Comparison of ENCODE assay signal across 1 cellular context in the genomic region with DNA sequence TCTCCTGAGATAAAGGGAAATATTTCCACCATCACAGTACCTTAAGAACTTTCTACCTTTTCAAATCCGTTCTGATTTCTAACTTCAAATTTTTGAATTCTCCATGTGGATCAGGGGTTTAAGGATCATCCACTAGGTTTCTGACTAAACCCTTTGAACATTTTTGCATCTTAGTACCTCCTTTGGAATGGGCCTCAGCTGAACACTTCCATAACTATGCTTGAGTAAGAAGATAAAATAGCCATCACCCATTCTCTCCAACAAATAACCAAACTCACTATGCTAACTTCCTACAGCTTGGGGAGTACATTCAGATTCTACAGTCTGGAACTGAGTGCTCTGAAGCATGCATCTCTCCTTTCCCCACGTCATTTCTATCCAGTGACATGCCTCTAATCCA.
TF ChIP-seq lines count a peak whose summit lies in the region.

No MANE protein-coding gene starts in this region.

TF ChIP-seq in SK-N-SH treated with all-trans-retinoic acid at 6 μM for 48 hours, 23 proteins besides CTCF, POLR2A, EP300 and RAD21 (continued from another document):
- TF ChIP-seq, protein P1, sequence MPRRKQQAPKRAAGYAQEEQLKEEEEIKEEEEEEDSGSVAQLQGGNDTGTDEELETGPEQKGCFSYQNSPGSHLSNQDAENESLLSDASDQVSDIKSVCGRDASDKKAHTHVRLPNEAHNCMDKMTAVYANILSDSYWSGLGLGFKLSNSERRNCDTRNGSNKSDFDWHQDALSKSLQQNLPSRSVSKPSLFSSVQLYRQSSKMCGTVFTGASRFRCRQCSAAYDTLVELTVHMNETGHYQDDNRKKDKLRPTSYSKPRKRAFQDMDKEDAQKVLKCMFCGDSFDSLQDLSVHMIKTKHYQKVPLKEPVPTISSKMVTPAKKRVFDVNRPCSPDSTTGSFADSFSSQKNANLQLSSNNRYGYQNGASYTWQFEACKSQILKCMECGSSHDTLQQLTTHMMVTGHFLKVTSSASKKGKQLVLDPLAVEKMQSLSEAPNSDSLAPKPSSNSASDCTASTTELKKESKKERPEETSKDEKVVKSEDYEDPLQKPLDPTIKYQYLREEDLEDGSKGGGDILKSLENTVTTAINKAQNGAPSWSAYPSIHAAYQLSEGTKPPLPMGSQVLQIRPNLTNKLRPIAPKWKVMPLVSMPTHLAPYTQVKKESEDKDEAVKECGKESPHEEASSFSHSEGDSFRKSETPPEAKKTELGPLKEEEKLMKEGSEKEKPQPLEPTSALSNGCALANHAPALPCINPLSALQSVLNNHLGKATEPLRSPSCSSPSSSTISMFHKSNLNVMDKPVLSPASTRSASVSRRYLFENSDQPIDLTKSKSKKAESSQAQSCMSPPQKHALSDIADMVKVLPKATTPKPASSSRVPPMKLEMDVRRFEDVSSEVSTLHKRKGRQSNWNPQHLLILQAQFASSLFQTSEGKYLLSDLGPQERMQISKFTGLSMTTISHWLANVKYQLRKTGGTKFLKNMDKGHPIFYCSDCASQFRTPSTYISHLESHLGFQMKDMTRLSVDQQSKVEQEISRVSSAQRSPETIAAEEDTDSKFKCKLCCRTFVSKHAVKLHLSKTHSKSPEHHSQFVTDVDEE (CRISPR knock-in tag; IDR thresholded peaks at IDR 0.05) = no peak
- TF ChIP-seq TCF4 (CRISPR knock-in tag; IDR thresholded peaks at IDR 0.05; ENCODE audit: borderline replicate concordance) (no peak), ZNF8 (CRISPR knock-in tag; IDR thresholded peaks at IDR 0.05) (no peak), ESRRG (CRISPR knock-in tag; IDR thresholded peaks at IDR 0.05) (no peak), TOX (CRISPR knock-in tag; IDR thresholded peaks at IDR 0.05; ENCODE audit: borderline replicate concordance) (no peak), ZFP3 (CRISPR knock-in tag; IDR thresholded peaks at IDR 0.05) (no peak), ZNF70 (CRISPR knock-in tag; IDR thresholded peaks at IDR 0.05) (no peak), CSDC2 (CRISPR knock-in tag; IDR thresholded peaks at IDR 0.05) (no peak), OSR1 (CRISPR knock-in tag; IDR thresholded peaks at IDR 0.05) (no peak), ZC3H10 (CRISPR knock-in tag; IDR thresholded peaks at IDR 0.05) (no peak), ISL1 (CRISPR knock-in tag; IDR thresholded peaks at IDR 0.05) (no peak), ZFP30 (CRISPR knock-in tag; IDR thresholded peaks at IDR 0.05) (no peak)
- TF ChIP-seq, protein P2, sequence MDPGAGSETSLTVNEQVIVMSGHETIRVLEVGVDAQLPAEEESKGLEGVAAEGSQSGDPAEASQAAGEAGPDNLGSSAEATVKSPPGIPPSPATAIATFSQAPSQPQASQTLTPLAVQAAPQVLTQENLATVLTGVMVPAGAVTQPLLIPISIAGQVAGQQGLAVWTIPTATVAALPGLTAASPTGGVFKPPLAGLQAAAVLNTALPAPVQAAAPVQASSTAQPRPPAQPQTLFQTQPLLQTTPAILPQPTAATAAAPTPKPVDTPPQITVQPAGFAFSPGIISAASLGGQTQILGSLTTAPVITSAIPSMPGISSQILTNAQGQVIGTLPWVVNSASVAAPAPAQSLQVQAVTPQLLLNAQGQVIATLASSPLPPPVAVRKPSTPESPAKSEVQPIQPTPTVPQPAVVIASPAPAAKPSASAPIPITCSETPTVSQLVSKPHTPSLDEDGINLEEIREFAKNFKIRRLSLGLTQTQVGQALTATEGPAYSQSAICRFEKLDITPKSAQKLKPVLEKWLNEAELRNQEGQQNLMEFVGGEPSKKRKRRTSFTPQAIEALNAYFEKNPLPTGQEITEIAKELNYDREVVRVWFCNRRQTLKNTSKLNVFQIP (CRISPR knock-in tag; IDR thresholded peaks at IDR 0.05; ENCODE audit: borderline replicate concordance, low read depth) = no peak
- TF ChIP-seq, protein P3, sequence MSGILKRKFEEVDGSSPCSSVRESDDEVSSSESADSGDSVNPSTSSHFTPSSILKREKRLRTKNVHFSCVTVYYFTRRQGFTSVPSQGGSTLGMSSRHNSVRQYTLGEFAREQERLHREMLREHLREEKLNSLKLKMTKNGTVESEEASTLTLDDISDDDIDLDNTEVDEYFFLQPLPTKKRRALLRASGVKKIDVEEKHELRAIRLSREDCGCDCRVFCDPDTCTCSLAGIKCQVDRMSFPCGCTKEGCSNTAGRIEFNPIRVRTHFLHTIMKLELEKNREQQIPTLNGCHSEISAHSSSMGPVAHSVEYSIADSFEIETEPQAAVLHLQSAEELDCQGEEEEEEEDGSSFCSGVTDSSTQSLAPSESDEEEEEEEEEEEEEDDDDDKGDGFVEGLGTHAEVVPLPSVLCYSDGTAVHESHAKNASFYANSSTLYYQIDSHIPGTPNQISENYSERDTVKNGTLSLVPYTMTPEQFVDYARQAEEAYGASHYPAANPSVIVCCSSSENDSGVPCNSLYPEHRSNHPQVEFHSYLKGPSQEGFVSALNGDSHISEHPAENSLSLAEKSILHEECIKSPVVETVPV (CRISPR knock-in tag; IDR thresholded peaks at IDR 0.05) = no peak
- TF ChIP-seq, protein P4, sequence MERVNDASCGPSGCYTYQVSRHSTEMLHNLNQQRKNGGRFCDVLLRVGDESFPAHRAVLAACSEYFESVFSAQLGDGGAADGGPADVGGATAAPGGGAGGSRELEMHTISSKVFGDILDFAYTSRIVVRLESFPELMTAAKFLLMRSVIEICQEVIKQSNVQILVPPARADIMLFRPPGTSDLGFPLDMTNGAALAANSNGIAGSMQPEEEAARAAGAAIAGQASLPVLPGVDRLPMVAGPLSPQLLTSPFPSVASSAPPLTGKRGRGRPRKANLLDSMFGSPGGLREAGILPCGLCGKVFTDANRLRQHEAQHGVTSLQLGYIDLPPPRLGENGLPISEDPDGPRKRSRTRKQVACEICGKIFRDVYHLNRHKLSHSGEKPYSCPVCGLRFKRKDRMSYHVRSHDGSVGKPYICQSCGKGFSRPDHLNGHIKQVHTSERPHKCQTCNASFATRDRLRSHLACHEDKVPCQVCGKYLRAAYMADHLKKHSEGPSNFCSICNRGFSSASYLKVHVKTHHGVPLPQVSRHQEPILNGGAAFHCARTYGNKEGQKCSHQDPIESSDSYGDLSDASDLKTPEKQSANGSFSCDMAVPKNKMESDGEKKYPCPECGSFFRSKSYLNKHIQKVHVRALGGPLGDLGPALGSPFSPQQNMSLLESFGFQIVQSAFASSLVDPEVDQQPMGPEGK (CRISPR knock-in tag; IDR thresholded peaks at IDR 0.05; ENCODE audit: borderline replicate concordance) = no peak
